ENCODE assay signal across 12 cellular contexts in the genomic region with DNA sequence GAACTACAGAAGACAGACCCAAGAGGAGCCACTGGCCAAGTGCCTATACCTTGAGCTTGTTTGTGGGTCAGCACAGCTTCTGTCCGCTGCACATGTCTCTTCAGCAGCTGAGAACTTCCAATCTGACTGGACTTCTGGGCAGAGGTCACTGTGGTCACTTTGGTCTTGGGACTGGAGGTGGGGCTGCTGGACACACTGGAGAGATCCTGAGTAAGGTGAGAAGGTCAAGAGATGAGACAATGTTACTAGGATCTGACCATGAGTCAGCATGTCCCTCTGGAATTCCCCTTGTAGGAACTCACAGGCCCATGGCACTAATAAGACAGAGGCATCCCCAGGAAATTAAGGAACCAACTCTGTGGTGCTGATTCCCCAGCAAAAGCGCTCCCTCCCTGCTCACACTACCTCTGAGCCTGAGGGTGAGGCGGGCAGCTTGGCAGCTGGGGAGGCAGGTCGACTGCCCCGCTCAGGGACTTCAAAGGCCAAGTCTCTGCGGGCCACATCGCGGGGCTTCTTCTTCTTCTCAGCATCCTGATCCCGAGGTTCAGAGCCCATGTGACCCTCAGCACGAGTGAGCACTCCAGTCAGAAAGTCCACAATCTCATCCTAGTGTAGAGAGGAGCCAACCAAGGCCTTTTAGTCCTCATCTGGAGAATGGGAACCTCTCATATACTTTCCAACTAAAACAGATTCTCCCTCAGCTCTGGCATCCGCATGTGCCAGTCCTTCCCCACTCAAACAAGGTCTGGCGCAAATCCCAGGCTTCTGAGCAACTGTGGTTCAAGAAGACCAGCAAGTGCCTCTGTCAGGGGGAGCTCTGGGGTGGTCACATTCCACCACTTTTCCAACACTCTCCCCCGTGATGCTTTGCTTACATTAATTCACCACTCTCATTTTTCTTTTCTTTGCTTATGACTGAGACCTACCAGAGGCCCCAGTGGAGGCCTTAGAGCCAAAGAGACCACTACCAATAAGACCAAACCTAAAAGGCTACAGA. TPM values are rescaled to one million over a fixed set of nuclear protein-coding genes. Genes with fewer than 3 reads are reported as not detected.
A peak's percentile ranks its signal among the peaks of the same experiment; 100 is the strongest.
DNase-seq lines count a peak whose midpoint lies in the region; ATAC-seq and TF ChIP-seq lines count a peak whose summit lies in the region.
"Had no signal": no experiment of that assay in that cellular context is flagged by ENCODE, and none has a peak within 500 bp of the region (broad histone marks: within the 10 kb centered on the region; RNA-seq: fewer than 3 reads in every experiment).

No MANE protein-coding gene starts in this region.

- H3K4me3 ChIP-seq in astrocyte of the cerebellum (ENCODE audit: low read depth, low read length): no peak overlapping the region

- in situ Hi-C loops in astrocyte of the cerebellum (cut with HindIII; ENCODE audit: low sequenced_read_pairs): no loop called here

- DNase-seq in CD1c-positive myeloid dendritic cell (ENCODE audit: extremely low spot score) (peak; percentile 74), GM20000 (ENCODE audit: low spot score) (peak; percentile 22), astrocyte of the cerebellum (ENCODE audit: low read depth) (peak; percentile 44), lung microvascular endothelial cell (ENCODE audit: low read depth in 2 of 2) (peak; percentile 7 to 79), SIG-M5 treated with dmso at 0.1 percent for 504 hours (lab: John Stamatoyannopoulos, UW; ENCODE audit: unreplicated experiment) (no peak), cerebellar nuclear complex (lab: John Stamatoyannopoulos, UW) (no peak), Kasumi-1 (lab: John Stamatoyannopoulos, UW) (no peak)
- DNase-seq: DMS79, glutamatergic neuron had no signal

- TF ChIP-seq CTCF in GM20000 (IDR thresholded peaks at IDR 0.05; ENCODE audit: extremely low read depth, missing control alignments): no peak
- no peak for TF ChIP-seq CTCF in astrocyte of the cerebellum (IDR thresholded peaks at IDR 0.05; ENCODE audit: low read depth, low read length, missing control alignments)

- no peak for ATAC-seq in GM19455 (IDR thresholded peaks at IDR 0.05; ENCODE audit: unreplicated experiment)

RNA-seq across cellular contexts. Expression of gene KANSL3, which starts 29.4 kb away (rescaled TPM):
- total RNA-seq in lung microvascular endothelial cell: 16.3 and 21.6 TPM in 2 replicates

RNA-seq across cellular contexts. Expression of gene FER1L5, which starts 33.8 kb away (rescaled TPM):
- not detected in 2 replicates for total RNA-seq in lung microvascular endothelial cell
- total RNA-seq: HT1080, SK-MEL-5 had no signal

Comparison
In these comparisons a context has a peak if more than half of its experiments do, and no peak if none do; other contexts are left out.
1. DNase-seq: peak in CD1c-positive myeloid dendritic cell (single experiment), GM20000 (single experiment), astrocyte of the cerebellum (single experiment) and lung microvascular endothelial cell (2 of 2); none in SIG-M5 treated with dmso at 0.1 percent for 504 hours (single experiment), cerebellar nuclear complex (0 of 2) and Kasumi-1 (0 of 2).